Comparison of ENCODE assay signal across 19 cellular contexts in genomic region chr13:50468849-50469669, GRCh38.
"Had no signal": no experiment of that assay in that cellular context is flagged by ENCODE, and none has a peak within 500 bp of the region (broad histone marks: within the 10 kb centered on the region; RNA-seq: fewer than 3 reads in every experiment).

No MANE protein-coding gene starts in this region.

- ATAC-seq: activated CD8-positive, alpha-beta T cell treated with anti-CD3 and anti-CD28 coated beads for 36 hours; effector memory CD8-positive, alpha-beta T cell; gastroesophageal sphincter; left lobe of liver; natural killer cell treated with Interleukin-12 subunit alpha and Interleukin-12 subunit beta and Interleukin-15 and Interleukin-18, amount 100 ng/mL, for 72 hours; sciatic nerve; T-cell had no signal

- H3K27me3 ChIP-seq: gastroesophageal sphincter, spleen, stomach, thyroid gland had no signal

- DNase-seq: activated CD4-positive, alpha-beta T cell treated with anti-CD3 and anti-CD28 coated beads for 4 hours; activated CD8-positive, alpha-beta T cell treated with anti-CD3 and anti-CD28 coated beads for 36 hours; activated gamma-delta T cell treated with Interleukin-2 at 50 U/mL for 16 hours; activated T-cell treated with anti-CD3 and anti-CD28 coated beads, Interleukin-2, amount 50 U/mL, for 48 hours; cortex of kidney; effector memory CD8-positive, alpha-beta T cell; islet precursor cell; mammary epithelial cell; spleen; stomach; T-cell; T-helper 9 cell; thyroid gland had no signal

- H3K27ac ChIP-seq: gastroesophageal sphincter, prostate gland, SK-N-MC, spleen, stomach, thyroid gland had no signal

- H3K4me3 ChIP-seq: gastroesophageal sphincter, prostate gland, SK-N-MC, spleen, stomach, thyroid gland had no signal
